ENCODE assay signal across 1 cellular context in genomic region chr7:149147072-149147729, GRCh38.
TF ChIP-seq lines count a peak whose summit lies in the region.

Gene ZNF398, plus strand, starts transcription at chr7:149147453. Its CDS starts 290 bp downstream, at chr7:149147743.

TF ChIP-seq in WTC11, 78 proteins besides CTCF, POLR2A, EP300 and RAD21 (continued from another document):
- TF ChIP-seq ARID4B (CRISPR knock-in tag; IDR thresholded peaks at IDR 0.05; ENCODE audit: borderline replicate concordance) (peak; percentile 46), MAX (CRISPR knock-in tag; IDR thresholded peaks at IDR 0.05) (peak; percentile 39; the same call in 1 of the 2 replicates), TP53 (CRISPR knock-in tag; IDR thresholded peaks at IDR 0.05) (peak; percentile 91; the same call in 1 of the 2 replicates), ZNF532 (CRISPR knock-in tag; IDR thresholded peaks at IDR 0.05; ENCODE audit: borderline replicate concordance) (peak; percentile 78; the same call in 1 of the 2 replicates), FOXP1 (CRISPR knock-in tag; IDR thresholded peaks at IDR 0.05; ENCODE audit: borderline replicate concordance) (peak; percentile 75), CBFB (CRISPR knock-in tag; IDR thresholded peaks at IDR 0.05; ENCODE audit: low read depth) (0 out of 2 replicates have a peak, but pooled peaks have one; percentile 51), FOXK1 (CRISPR knock-in tag; IDR thresholded peaks at IDR 0.05) (peak; percentile 79), GRHL2 (CRISPR knock-in tag; IDR thresholded peaks at IDR 0.05; ENCODE audit: insufficient replicate concordance, severe bottlenecking) (no peak)
- TF ChIP-seq, protein P1, sequence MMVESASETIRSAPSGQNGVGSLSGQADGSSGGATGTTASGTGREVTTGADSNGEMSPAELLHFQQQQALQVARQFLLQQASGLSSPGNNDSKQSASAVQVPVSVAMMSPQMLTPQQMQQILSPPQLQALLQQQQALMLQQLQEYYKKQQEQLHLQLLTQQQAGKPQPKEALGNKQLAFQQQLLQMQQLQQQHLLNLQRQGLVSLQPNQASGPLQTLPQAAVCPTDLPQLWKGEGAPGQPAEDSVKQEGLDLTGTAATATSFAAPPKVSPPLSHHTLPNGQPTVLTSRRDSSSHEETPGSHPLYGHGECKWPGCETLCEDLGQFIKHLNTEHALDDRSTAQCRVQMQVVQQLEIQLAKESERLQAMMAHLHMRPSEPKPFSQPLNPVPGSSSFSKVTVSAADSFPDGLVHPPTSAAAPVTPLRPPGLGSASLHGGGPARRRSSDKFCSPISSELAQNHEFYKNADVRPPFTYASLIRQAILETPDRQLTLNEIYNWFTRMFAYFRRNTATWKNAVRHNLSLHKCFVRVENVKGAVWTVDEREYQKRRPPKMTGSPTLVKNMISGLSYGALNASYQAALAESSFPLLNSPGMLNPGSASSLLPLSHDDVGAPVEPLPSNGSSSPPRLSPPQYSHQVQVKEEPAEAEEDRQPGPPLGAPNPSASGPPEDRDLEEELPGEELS (CRISPR knock-in tag; IDR thresholded peaks at IDR 0.05), result peak; percentile 69; the same call in 1 of the 2 replicates
- TF ChIP-seq, protein P2, sequence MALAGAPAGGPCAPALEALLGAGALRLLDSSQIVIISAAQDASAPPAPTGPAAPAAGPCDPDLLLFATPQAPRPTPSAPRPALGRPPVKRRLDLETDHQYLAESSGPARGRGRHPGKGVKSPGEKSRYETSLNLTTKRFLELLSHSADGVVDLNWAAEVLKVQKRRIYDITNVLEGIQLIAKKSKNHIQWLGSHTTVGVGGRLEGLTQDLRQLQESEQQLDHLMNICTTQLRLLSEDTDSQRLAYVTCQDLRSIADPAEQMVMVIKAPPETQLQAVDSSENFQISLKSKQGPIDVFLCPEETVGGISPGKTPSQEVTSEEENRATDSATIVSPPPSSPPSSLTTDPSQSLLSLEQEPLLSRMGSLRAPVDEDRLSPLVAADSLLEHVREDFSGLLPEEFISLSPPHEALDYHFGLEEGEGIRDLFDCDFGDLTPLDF (CRISPR knock-in tag; IDR thresholded peaks at IDR 0.05), result peak; percentile 55; the same call in 1 of the 2 replicates
- TF ChIP-seq, protein P3, sequence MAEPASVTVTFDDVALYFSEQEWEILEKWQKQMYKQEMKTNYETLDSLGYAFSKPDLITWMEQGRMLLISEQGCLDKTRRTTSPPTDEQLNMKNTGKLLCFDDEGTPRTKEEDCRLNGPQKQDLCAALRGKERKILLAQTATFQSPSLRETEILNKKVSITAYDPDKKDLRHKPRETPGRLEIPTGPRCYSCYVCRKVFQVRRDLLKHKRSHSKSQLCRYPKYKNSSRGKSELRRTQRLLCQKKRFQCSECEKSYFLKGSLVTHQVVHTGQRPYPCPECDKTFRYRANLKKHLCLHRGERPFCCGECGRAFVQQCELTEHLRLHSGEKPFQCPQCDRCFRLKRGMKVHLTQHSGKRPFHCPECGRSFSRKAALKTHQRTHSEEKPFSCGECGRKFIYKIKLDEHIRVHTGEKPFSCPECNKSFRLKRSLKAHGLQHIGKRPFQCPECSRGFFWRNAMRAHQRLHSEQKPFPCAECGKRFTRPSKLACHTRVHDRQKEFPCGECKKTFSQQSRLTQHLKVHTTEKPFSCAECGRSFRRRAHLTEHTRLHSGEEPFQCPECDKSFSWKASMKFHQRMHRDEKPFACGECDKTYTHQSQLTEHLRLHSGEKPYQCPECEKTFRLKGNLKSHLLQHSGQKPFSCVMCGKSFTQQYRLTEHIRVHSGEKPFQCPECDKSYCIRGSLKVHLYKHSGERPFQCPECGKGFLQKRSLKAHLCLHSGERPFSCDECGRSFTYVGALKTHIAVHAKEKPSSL (CRISPR knock-in tag; conservative IDR thresholded peaks at IDR 0.05), result no peak
- TF ChIP-seq, protein P4, sequence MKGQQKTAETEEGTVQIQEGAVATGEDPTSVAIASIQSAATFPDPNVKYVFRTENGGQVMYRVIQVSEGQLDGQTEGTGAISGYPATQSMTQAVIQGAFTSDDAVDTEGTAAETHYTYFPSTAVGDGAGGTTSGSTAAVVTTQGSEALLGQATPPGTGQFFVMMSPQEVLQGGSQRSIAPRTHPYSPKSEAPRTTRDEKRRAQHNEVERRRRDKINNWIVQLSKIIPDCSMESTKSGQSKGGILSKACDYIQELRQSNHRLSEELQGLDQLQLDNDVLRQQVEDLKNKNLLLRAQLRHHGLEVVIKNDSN (CRISPR knock-in tag; IDR thresholded peaks at IDR 0.05), result no peak
TF ChIP-seq in WTC11: peak in this region for 21.
